8 cellular contexts compared by ENCODE assay signal in genomic region chr6:42928748-42929087, GRCh38. TPM values are rescaled to one million over a fixed set of nuclear protein-coding genes. Genes with fewer than 3 reads are reported as not detected.
DNase-seq lines count a peak whose midpoint lies in the region; ATAC-seq and TF ChIP-seq lines count a peak whose summit lies in the region.

No MANE protein-coding gene starts in this region.

- POLR2A ChIA-PET in Caco-2 (lab: Charles Lee), result interaction anchor here (0.5 to 2.1 kb wide), 14 partner anchors 9 to 365 kb away, joined by 3 to 16 read pairs (median 6); partner anchors contain the start of genes GNMT, KLC4, KLHDC3 and MEA1

- H3K27me3 ChIP-seq in Caco-2 (replicated peaks; ENCODE audit: control insufficient read depth, insufficient read depth, low read length) (no peaks in the 10 kb centered on the region), HAP-1 (ENCODE audit: low read depth) (no peaks in the 10 kb centered on the region), neuronal stem cell (ENCODE audit: control insufficient read depth in 3 of 3, insufficient read depth in 3 of 3, low read depth in 1 of 3, low read length in 3 of 3) (no peaks in the 10 kb centered on the region)

- peak overlapping the region; percentile 82 for H3K4me2 ChIP-seq in neuronal stem cell (ENCODE audit: insufficient read depth, low read length, poor library complexity, severe bottlenecking)

- in situ Hi-C loops in HAP-1 (cut with MboI; ENCODE audit: low sequenced_read_pairs), result no loop called here

- no peak overlapping the region for H2AK5ac ChIP-seq in neuronal stem cell (ENCODE audit: low read depth, low read length)

- no peak overlapping the region for H3K14ac ChIP-seq in neuronal stem cell (ENCODE audit: low read length)

- H3K4me3 ChIP-seq in Caco-2 (ENCODE audit: low read depth, low read length) (peak overlapping the region; percentile 56), HAP-1 (peak overlapping the region; percentile 60), neuronal stem cell (ENCODE audit: low read length in 2 of 2) (peak overlapping the region; percentile 67 to 72)

- no peak overlapping the region for H3K18ac ChIP-seq in neuronal stem cell (ENCODE audit: low read length)

- H3K4me1 ChIP-seq in Caco-2, result peaks cover 8% of the 10 kb centered on the region
- peaks cover 2% of the 10 kb centered on the region; the same call in 1 of the 2 replicates for H3K4me1 ChIP-seq in HAP-1
- peaks cover 4 to 5% of the 10 kb centered on the region in 2 donors for H3K4me1 ChIP-seq in neuronal stem cell (ENCODE audit: control insufficient read depth in 2 of 2, insufficient read depth in 1 of 2, low read depth in 1 of 2, low read length in 2 of 2)

- no peak overlapping the region for H3K23ac ChIP-seq in neuronal stem cell (ENCODE audit: low read depth, low read length, poor library complexity)

- WGBS in neuronal stem cell (ENCODE audit: extremely low coverage in 2 of 2, insufficient read length in 2 of 2, insufficient replicate concordance in 1 of 2), 2 donors, result no CpG with 5 or more reads among the region's 6 CpGs

- H3K4me1 Mint-ChIP-seq in Caco-2 (ENCODE audit: low read depth, unreplicated experiment), result peaks cover 13% of the 10 kb centered on the region

- CTCF ChIA-PET in Caco-2 (lab: Charles Lee), result interaction anchor here (0.6 to 1.2 kb wide), 8 partner anchors 9 to 1357 kb away, joined by 3 to 14 read pairs (median 4); no protein-coding TSS in a partner anchor

- no peak overlapping the region for H3K9ac ChIP-seq in neuronal stem cell (ENCODE audit: low read depth, low read length, poor library complexity)

- peaks cover 33% of the 10 kb centered on the region for H3K36me3 Mint-ChIP-seq in Caco-2 (ENCODE audit: insufficient read depth, unreplicated experiment)

- no peak overlapping the region for H2BK12ac ChIP-seq in neuronal stem cell (ENCODE audit: low read length)

- ATAC-seq in HG02870 (IDR thresholded peaks at IDR 0.05; ENCODE audit: unreplicated experiment), result no peak

- no peak overlapping the region for H4K8ac ChIP-seq in neuronal stem cell (ENCODE audit: low read depth, low read length)

- DNase-seq in Caco-2 (no peak), HAP-1 (ENCODE audit: low spot score in 2 of 2) (no peak), SHP77 treated with DMSO at 0.1 percent for 48 hours (lab: John Stamatoyannopoulos, UW) (peak; percentile 71), epithelial cell of prostate (ENCODE audit: low read depth, low spot score) (no peak), neuronal stem cell (ENCODE audit: low spot score) (no peak), NCI-H2171 treated with DMSO at 0.1 percent for 48 hours (lab: John Stamatoyannopoulos, UW) (no peak), ureter (ENCODE audit: low spot score) (no peak)

- BruUV-seq in Caco-2 (replicated peaks; lab: Mats Ljungman, UMichigan), result TSS peak; percentile 97

- H3K9me3 Mint-ChIP-seq in Caco-2 (ENCODE audit: unreplicated experiment), result no peaks in the 10 kb centered on the region

- peaks cover 3% of the 10 kb centered on the region for H3K79me1 ChIP-seq in neuronal stem cell (ENCODE audit: low read depth, low read length)

- no peaks in the 10 kb centered on the region for H3K9me3 ChIP-seq in Caco-2
- H3K9me3 ChIP-seq in HAP-1, result no peaks in the 10 kb centered on the region
- H3K9me3 ChIP-seq in neuronal stem cell (replicated peaks in 1 of 2; ENCODE audit: control insufficient read depth in 2 of 2, insufficient read depth in 1 of 2, low read depth in 1 of 2, low read length in 2 of 2), result no peaks in the 10 kb centered on the region

- H2BK5ac ChIP-seq in neuronal stem cell (ENCODE audit: low read length), result no peak overlapping the region

- H3K36me3 ChIP-seq in Caco-2 (ENCODE audit: control insufficient read depth, insufficient read depth, low read length), result no peaks in the 10 kb centered on the region
- H3K36me3 ChIP-seq in HAP-1 (replicated peaks), result peaks cover 6% of the 10 kb centered on the region; the same call in 1 of the 2 replicates
- H3K36me3 ChIP-seq in neuronal stem cell (replicated peaks in 1 of 2; ENCODE audit: control insufficient read depth in 2 of 2, insufficient read depth in 2 of 2, low read length in 2 of 2), result peaks cover 5 to 25% of the 10 kb centered on the region in 2 donors

- H4K91ac ChIP-seq in neuronal stem cell (ENCODE audit: low read depth, low read length, poor library complexity), result no peak overlapping the region

- TF ChIP-seq CTCF in Caco-2 (IDR thresholded peaks at IDR 0.05; ENCODE audit: insufficient read depth in 1 of 2, low read depth in 1 of 2, low read length in 1 of 2, severe bottlenecking in 1 of 2, unreplicated experiment in 1 of 2), result no peak

- no peaks in the 10 kb centered on the region for H3K27me3 Mint-ChIP-seq in Caco-2 (ENCODE audit: insufficient read depth, unreplicated experiment)

- H3K4me3 Mint-ChIP-seq in Caco-2 (ENCODE audit: unreplicated experiment), result peak overlapping the region; percentile 100

- H3K4ac ChIP-seq in neuronal stem cell (ENCODE audit: low read length), result no peak overlapping the region

- peak overlapping the region; percentile 90 for H3K27ac ChIP-seq in epithelial cell of prostate
- H3K27ac ChIP-seq in neuronal stem cell (replicated peaks; ENCODE audit: low read length), result peak overlapping the region; percentile 90

- intact Hi-C loops in Caco-2 (cut with micrococcal nuclease; ENCODE audit: unreplicated experiment), result loop anchor here (1.0 kb wide), 3 partner anchors 27 to 51 kb away; partner anchors contain the start of genes GNMT and PEX6

- H2AFZ ChIP-seq in neuronal stem cell (ENCODE audit: low read length), result peak overlapping the region; percentile 81

- H2BK120ac ChIP-seq in neuronal stem cell (ENCODE audit: low read depth, low read length), result no peak overlapping the region

- H3K27ac Mint-ChIP-seq in Caco-2 (ENCODE audit: unreplicated experiment), result peak overlapping the region; percentile 76

- H2BK15ac ChIP-seq in neuronal stem cell (ENCODE audit: low read length), result no peak overlapping the region

RNA-seq across cellular contexts. Expression of gene CNPY3, which starts 0.6 kb away (rescaled TPM):
- total RNA-seq in Caco-2 (2022) (49.2 and 56.1 TPM in 2 replicates), ureter (45.6 TPM)
- 39.7 TPM for polyA plus RNA-seq in neuronal stem cell (2013, experiment 1 of 2)
- polyA plus RNA-seq in neuronal stem cell (2013, experiment 2 of 2), result 39.2 TPM

RNA-seq across cellular contexts. Expression of gene PTCRA, which starts 12.9 kb away (rescaled TPM):
- total RNA-seq in Caco-2 (2022) (not detected in 2 replicates), ureter (0.55 TPM)
- polyA plus RNA-seq in neuronal stem cell (2013, experiment 1 of 2), result not detected
- not detected for polyA plus RNA-seq in neuronal stem cell (2013, experiment 2 of 2)

RNA-seq across cellular contexts. Expression of gene GNMT, which starts 31.8 kb away (rescaled TPM):
- total RNA-seq in Caco-2 (2022), result not detected in 2 replicates
- 0.52 TPM for polyA plus RNA-seq in neuronal stem cell (2013, experiment 1 of 2)
- 0.55 TPM for polyA plus RNA-seq in neuronal stem cell (2013, experiment 2 of 2)
- 0.73 TPM for total RNA-seq in ureter

RNA-seq across cellular contexts. Expression of gene RPL7L1, which starts 49.3 kb away (rescaled TPM):
- total RNA-seq in Caco-2 (2022) (103 and 110 TPM in 2 replicates), ureter (73.4 TPM)
- polyA plus RNA-seq in neuronal stem cell (2013, experiment 1 of 2), result 69.1 TPM
- polyA plus RNA-seq in neuronal stem cell (2013, experiment 2 of 2), result 69.7 TPM

RNA-seq across cellular contexts. Expression of gene PEX6, which starts 50.3 kb away (rescaled TPM):
- total RNA-seq in Caco-2 (2022), result 6.9 and 8.2 TPM in 2 replicates
- polyA plus RNA-seq in neuronal stem cell (2013, experiment 1 of 2), result 7.3 TPM
- 7.4 TPM for polyA plus RNA-seq in neuronal stem cell (2013, experiment 2 of 2)
- total RNA-seq in ureter, result 23.0 TPM
